Comparison of ENCODE assay signal across 11 cellular contexts in the genomic region with DNA sequence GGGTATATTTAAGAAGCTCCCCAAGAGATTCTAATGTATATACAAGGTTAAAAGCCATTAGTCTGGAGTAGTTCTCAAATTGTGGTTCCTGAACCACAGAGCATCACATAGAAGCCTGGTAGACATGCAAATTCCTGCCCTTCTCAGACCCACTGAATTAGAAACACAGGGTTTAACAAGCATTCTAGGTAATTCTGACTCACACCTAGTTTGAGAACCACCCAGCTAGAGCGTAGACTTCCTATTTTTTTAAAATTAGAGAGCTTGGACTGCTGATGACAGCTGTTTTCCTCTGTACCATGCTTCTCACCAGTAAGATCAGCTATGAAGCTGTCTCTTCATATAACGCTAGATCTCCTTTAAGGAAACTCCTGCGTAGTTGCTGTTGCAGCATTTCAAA. TPM values are rescaled to one million over a fixed set of nuclear protein-coding genes. Genes with fewer than 3 reads are reported as not detected.
A peak's percentile ranks its signal among the peaks of the same experiment; 100 is the strongest.
DNase-seq lines count a peak whose midpoint lies in the region; ATAC-seq and TF ChIP-seq lines count a peak whose summit lies in the region.
"Had no signal": no experiment of that assay in that cellular context is flagged by ENCODE, and none has a peak within 500 bp of the region (broad histone marks: within the 10 kb centered on the region; RNA-seq: fewer than 3 reads in every experiment).

No MANE protein-coding gene starts in this region.

- POLR2A ChIA-PET in OCI-LY7 (lab: Charles Lee) = interaction anchor here (0.6 to 1.8 kb wide), 2 partner anchors 9 to 121 kb away, joined by 3 to 6 read pairs; no protein-coding TSS in a partner anchor

- H3K79me2 ChIP-seq in OCI-LY7 (ENCODE audit: insufficient read depth, low read depth, low read length) = no peaks in the 10 kb centered on the region

- H3K4me3 ChIP-seq in right atrium auricular region (no peak overlapping the region), OCI-LY7 (ENCODE audit: low read depth, low read length, poor library complexity, severe bottlenecking) (peak overlapping the region; percentile 48), upper lobe of left lung (no peak overlapping the region), colonic mucosa (no peak overlapping the region), aorta (ENCODE audit: low read length in 2 of 2) (no peak overlapping the region)
- H3K4me3 ChIP-seq: GM23248, testis had no signal

- H3K4me2 ChIP-seq in OCI-LY7 (ENCODE audit: low read length) = peak overlapping the region; percentile 72

- no peak overlapping the region for H3K9ac ChIP-seq in colonic mucosa (ENCODE audit: low read depth in 2 of 2, low read length in 2 of 2)
- H3K9ac ChIP-seq: GM23248 had no signal

- TF ChIP-seq POLR2A in upper lobe of left lung (IDR thresholded peaks at IDR 0.05) = no peak

- no peak overlapping the region for H3K27ac ChIP-seq in right atrium auricular region
- peak overlapping the region; percentile 76 for H3K27ac ChIP-seq in OCI-LY7 (ENCODE audit: low read depth, low read length, poor library complexity, severe bottlenecking)
- peak overlapping the region in 2 of 4 donors; percentile 9 to 18 for H3K27ac ChIP-seq in upper lobe of left lung
- H3K27ac ChIP-seq in colonic mucosa = no peak overlapping the region
- H3K27ac ChIP-seq in aorta (ENCODE audit: low read depth in 1 of 2, low read length in 2 of 2) = no peak overlapping the region
- H3K27ac ChIP-seq: GM23248, testis had no signal

- H3K36me3 ChIP-seq in right atrium auricular region (no peaks in the 10 kb centered on the region), OCI-LY7 (ENCODE audit: insufficient read depth, low read length) (no peaks in the 10 kb centered on the region), upper lobe of left lung (no peaks in the 10 kb centered on the region), colonic mucosa (no peaks in the 10 kb centered on the region), aorta (ENCODE audit: control insufficient read depth in 1 of 2, insufficient read depth in 2 of 2, low read length in 1 of 2) (no peaks in the 10 kb centered on the region)

- DNase-seq in Right ventricle myocardium superior (no peak), right atrium auricular region (ENCODE audit: low spot score) (no peak), OCI-LY7 (ENCODE audit: low spot score) (peak; percentile 80), upper lobe of left lung (no peak), GOT3 (lab: John Stamatoyannopoulos, UW) (no peak), colonic mucosa (no peak), aorta (no peak)
- DNase-seq: GM23248, NCI-H2107, testis had no signal

- H2AFZ ChIP-seq in OCI-LY7 (ENCODE audit: low read length) = peak overlapping the region; percentile 85
- H2AFZ ChIP-seq: GM23248 had no signal

- TF ChIP-seq CTCF in right atrium auricular region (IDR thresholded peaks at IDR 0.05) (no peak), OCI-LY7 (conservative IDR thresholded peaks at IDR 0.05; ENCODE audit: low read length) (no peak), upper lobe of left lung (IDR thresholded peaks at IDR 0.05) (no peak), colonic mucosa (IDR thresholded peaks at IDR 0.05) (no peak)

- ATAC-seq in Right ventricle myocardium superior (ENCODE audit: poor library complexity) (peak; percentile 57), HG02973 (IDR thresholded peaks at IDR 0.05; ENCODE audit: unreplicated experiment) (peak; percentile 86), upper lobe of left lung (ENCODE audit: low FRiP score in 2 of 2) (peak; percentile 63 to 74), aorta (ENCODE audit: low FRiP score) (no peak)

- CTCF ChIA-PET in OCI-LY7 (lab: Charles Lee; ENCODE audit: unreplicated experiment) = no interaction called here

- H3K9me3 ChIP-seq in right atrium auricular region (peaks cover 0 to 8% of the 10 kb centered on the region in 2 donors), OCI-LY7 (ENCODE audit: low read length) (no peaks in the 10 kb centered on the region), upper lobe of left lung (no peaks in the 10 kb centered on the region), colonic mucosa (no peaks in the 10 kb centered on the region), aorta (ENCODE audit: control insufficient read depth, low read length) (no peaks in the 10 kb centered on the region)
- H3K9me3 ChIP-seq: testis had no signal

- no peaks in the 10 kb centered on the region for H3K27me3 ChIP-seq in right atrium auricular region
- no peaks in the 10 kb centered on the region for H3K27me3 ChIP-seq in upper lobe of left lung
- no peaks in the 10 kb centered on the region for H3K27me3 ChIP-seq in colonic mucosa
- no peaks in the 10 kb centered on the region for H3K27me3 ChIP-seq in aorta (ENCODE audit: control insufficient read depth in 1 of 2, insufficient read depth in 2 of 2, low read length in 1 of 2)
- H3K27me3 ChIP-seq: testis had no signal

- BruUV-seq in OCI-LY7 (replicated peaks; lab: Mats Ljungman, UMichigan) = no TSS peak

- H4K20me1 ChIP-seq in OCI-LY7 (ENCODE audit: insufficient read depth, low read length) = no peaks in the 10 kb centered on the region

- intact Hi-C loops in Right ventricle myocardium superior (cut with DNase I) (no loop called here), OCI-LY7 (cut with micrococcal nuclease; ENCODE audit: unreplicated experiment) (no loop called here), colonic mucosa (cut with DNase I) (no loop called here), aorta (cut with DNase I) (no loop called here)

- H3K4me1 ChIP-seq in right atrium auricular region = no peaks in the 10 kb centered on the region
- H3K4me1 ChIP-seq in OCI-LY7 (ENCODE audit: insufficient read depth, low read length, poor library complexity, severe bottlenecking) = peaks cover 77% of the 10 kb centered on the region
- H3K4me1 ChIP-seq in upper lobe of left lung = peaks cover 0 to 10% (median 0%) of the 10 kb centered on the region in 4 donors
- H3K4me1 ChIP-seq in colonic mucosa = no peaks in the 10 kb centered on the region
- no peaks in the 10 kb centered on the region for H3K4me1 ChIP-seq in aorta (ENCODE audit: control insufficient read depth in 1 of 2, insufficient read depth in 2 of 2, low read length in 2 of 2)
- H3K4me1 ChIP-seq: testis had no signal

- 65 to 84% methylated on average over 3 of the region's 3 CpGs for WGBS in upper lobe of left lung, 2 donors
- 69 to 78% methylated on average over 3 of the region's 3 CpGs for WGBS in aorta, 2 donors

- no peak for TF ChIP-seq EP300 in upper lobe of left lung (IDR thresholded peaks at IDR 0.05)

- H3K9me2 ChIP-seq in OCI-LY7 (ENCODE audit: insufficient read depth, low read length) = no peaks in the 10 kb centered on the region

RNA-seq across cellular contexts. Expression of a gene that starts 50.6 kb away (rescaled TPM):
- total RNA-seq in Right ventricle myocardium superior (1.5 TPM), right atrium auricular region (1 to 10 TPM in 1 of 2 donors, under 1 TPM in 1; 0.78 to 2.8 TPM), OCI-LY7 (2022) (1.6 and 2.0 TPM in 2 replicates), upper lobe of left lung (1 to 10 TPM; 2.7 to 7.2 (median 4.3) TPM), colonic mucosa (1 to 10 TPM; 1.1 TPM), aorta (1 to 10 TPM in 1 of 2 donors, under 1 TPM in 1; 0.63 to 1.3 TPM)
- 0.03 TPM in 1 of 2 replicates, not detected in the other for total RNA-seq in OCI-LY7 (2014; rRNA removed; shearing (Covaris generic))
- under 1 TPM in 1 of 2 donors, not detected in 1; 0.05 TPM for polyA plus RNA-seq in aorta
